8 cellular contexts compared by ENCODE assay signal in the genomic region with DNA sequence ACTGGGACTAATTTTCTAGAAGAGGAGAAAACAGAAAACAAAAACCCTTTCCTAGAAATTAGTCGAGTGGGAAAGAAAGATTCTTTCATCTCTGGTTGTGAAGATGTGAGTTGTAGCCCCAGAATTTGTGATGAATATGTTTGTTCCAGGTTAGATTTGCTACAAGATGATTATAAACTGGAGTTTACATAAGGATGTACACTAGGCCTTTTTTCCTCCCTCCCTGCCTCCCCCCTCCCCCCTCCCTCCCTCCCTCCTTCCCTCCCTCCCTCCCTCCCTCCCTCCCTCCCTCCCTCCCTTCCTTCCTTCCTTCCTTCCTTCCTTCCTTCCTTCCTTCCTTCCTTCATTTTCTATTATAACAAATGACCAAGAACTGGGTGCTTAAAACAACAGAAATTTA.
"Had no signal": no experiment of that assay in that cellular context is flagged by ENCODE, and none has a peak within 500 bp of the region (broad histone marks: within the 10 kb centered on the region; RNA-seq: fewer than 3 reads in every experiment).

No MANE protein-coding gene starts in this region.

- ATAC-seq: GM12878 had no signal

- DNase-seq: GDM1, GF-D8 had no signal

- H3K4me3 ChIP-seq: GM12878 had no signal

- FAIRE-seq: G401.6, GM12878, GM12891, GM12892, GM18507, GM19239 had no signal
